In genomic region chr11:70604630-70605520, GRCh38 we compare ENCODE assay signal across 28 cellular contexts.
DNase-seq lines count a peak whose midpoint lies in the region; ATAC-seq and TF ChIP-seq lines count a peak whose summit lies in the region.
"Had no signal": no experiment of that assay in that cellular context is flagged by ENCODE, and none has a peak within 500 bp of the region (broad histone marks: within the 10 kb centered on the region; RNA-seq: fewer than 3 reads in every experiment).

No MANE protein-coding gene starts in this region.

- H3K27me3 ChIP-seq in BLaER1 = no peaks in the 10 kb centered on the region; the same call in 1 of the 2 replicates
- H3K27me3 ChIP-seq in spleen (replicated peaks in 1 of 7) = peaks cover 0 to 48% (median 0%) of the 10 kb centered on the region in 7 donors
- H3K27me3 ChIP-seq: ascending aorta, colonic mucosa had no signal

- H4K20me1 ChIP-seq in BLaER1 = peaks cover 8% of the 10 kb centered on the region

- H3K4me2 ChIP-seq in BLaER1 = peak overlapping the region; percentile 86

- DNase-seq in NCI-H69 (lab: John Stamatoyannopoulos, UW) = peak; percentile 16
- DNase-seq in fibroblast of mammary gland (ENCODE audit: low read depth) = peak; percentile 27
- DNase-seq in myocyte (ENCODE audit: low read depth) = peak; percentile 64
- DNase-seq in NCI-H146 treated with DMSO at 0.1 percent for 48 hours (lab: John Stamatoyannopoulos, UW; ENCODE audit: unreplicated experiment) = no peak
- DNase-seq in spleen = no peak
- DNase-seq in HCEC 1CT = no peak
- DNase-seq: 8988T; activated CD4-positive, alpha-beta T cell treated with anti-CD3 and anti-CD28 coated beads, Interleukin-2, amount 50 U/mL, for 1 hour; activated gamma-delta T cell treated with Interleukin-2 at 50 U/mL for 16 hours; activated naive CD8-positive, alpha-beta T cell treated with anti-CD3 and anti-CD28 coated beads, Interleukin-2, amount 10 ng/mL, durations not matched to agents 7 days and 5 days; activated T-cell treated with anti-CD3 and anti-CD28 coated beads, Interleukin-2, amount 50 U/mL, for 48 hours; colonic mucosa; DND-41; effector CD4-positive, alpha-beta T cell; H7; head of caudate nucleus; IMR-90; naive thymus-derived CD4-positive, alpha-beta T cell; NCI-H446 treated with DMSO at 0.1 percent for 48 hours; occipital lobe; stimulated activated CD4-positive, alpha-beta T cell treated with anti-CD3 and anti-CD28 coated beads, Interleukin-15, amount 100 ng/mL, for 24 hours; trophoblast cell; WERI-Rb-1 had no signal

- H3K4me3 ChIP-seq in BLaER1 (no peak overlapping the region), fibroblast of mammary gland (ENCODE audit: control insufficient read depth, low read depth, low read length) (no peak overlapping the region), spleen (no peak overlapping the region)
- H3K4me3 ChIP-seq: ascending aorta, colonic mucosa had no signal

- no peak overlapping the region for H3K27ac ChIP-seq in BLaER1
- H3K27ac ChIP-seq in spleen = no peak overlapping the region
- H3K27ac ChIP-seq: ascending aorta, colonic mucosa, epithelial cell of prostate, WERI-Rb-1 had no signal

- intact Hi-C loops in spleen (cut with DNase I; ENCODE audit: low total_unique reads) = no loop called here

- no peak for TF ChIP-seq CTCF in fibroblast of mammary gland (conservative IDR thresholded peaks at IDR 0.05; ENCODE audit: control insufficient read depth, insufficient read depth, low read depth, low read length)
- no peak for TF ChIP-seq CTCF in spleen (IDR thresholded peaks at IDR 0.05 in 8 of 11, conservative IDR thresholded peaks at IDR 0.05 in 3 of 11)

- TF ChIP-seq POLR2A in spleen (IDR thresholded peaks at IDR 0.05) = no peak

- no peak for ATAC-seq in HG02870 (IDR thresholded peaks at IDR 0.05; ENCODE audit: unreplicated experiment)
- ATAC-seq: naive thymus-derived CD4-positive, alpha-beta T cell; stimulated activated memory B cell treated with anti-CD40 and anti-IgM and Interleukin-4, amounts not matched to agents 10 μg/mL and 1 μg/mL and 100 μg/mL, for 72 hours had no signal

- no peaks in the 10 kb centered on the region for H3K36me3 ChIP-seq in BLaER1
- H3K36me3 ChIP-seq in spleen = no peaks in the 10 kb centered on the region
- H3K36me3 ChIP-seq: ascending aorta, colonic mucosa, WERI-Rb-1 had no signal

- no peak overlapping the region for H3K9ac ChIP-seq in BLaER1

- H3K9me3 ChIP-seq in BLaER1 (no peaks in the 10 kb centered on the region), spleen (no peaks in the 10 kb centered on the region)
- H3K9me3 ChIP-seq: ascending aorta, colonic mucosa had no signal

- H3K4me1 ChIP-seq in BLaER1 (peaks cover 63% of the 10 kb centered on the region), spleen (peaks cover 0 to 2% (median 0%) of the 10 kb centered on the region in 6 donors)
- H3K4me1 ChIP-seq: ascending aorta, colonic mucosa had no signal

- WGBS in spleen, 5 donors = 79 to 92% (median 87%) methylated on average over 18 to 22 of the region's 22 CpGs

Comparison
In these comparisons a context has a peak if more than half of its experiments do, and no peak if none do; other contexts are left out.
1. DNase-seq: peak in NCI-H69 (single experiment), fibroblast of mammary gland (single experiment) and myocyte (single experiment); none in NCI-H146 treated with DMSO at 0.1 percent for 48 hours (single experiment), spleen (single experiment) and HCEC 1CT (single experiment).